Comparison of ENCODE assay signal across 18 cellular contexts in the genomic region with DNA sequence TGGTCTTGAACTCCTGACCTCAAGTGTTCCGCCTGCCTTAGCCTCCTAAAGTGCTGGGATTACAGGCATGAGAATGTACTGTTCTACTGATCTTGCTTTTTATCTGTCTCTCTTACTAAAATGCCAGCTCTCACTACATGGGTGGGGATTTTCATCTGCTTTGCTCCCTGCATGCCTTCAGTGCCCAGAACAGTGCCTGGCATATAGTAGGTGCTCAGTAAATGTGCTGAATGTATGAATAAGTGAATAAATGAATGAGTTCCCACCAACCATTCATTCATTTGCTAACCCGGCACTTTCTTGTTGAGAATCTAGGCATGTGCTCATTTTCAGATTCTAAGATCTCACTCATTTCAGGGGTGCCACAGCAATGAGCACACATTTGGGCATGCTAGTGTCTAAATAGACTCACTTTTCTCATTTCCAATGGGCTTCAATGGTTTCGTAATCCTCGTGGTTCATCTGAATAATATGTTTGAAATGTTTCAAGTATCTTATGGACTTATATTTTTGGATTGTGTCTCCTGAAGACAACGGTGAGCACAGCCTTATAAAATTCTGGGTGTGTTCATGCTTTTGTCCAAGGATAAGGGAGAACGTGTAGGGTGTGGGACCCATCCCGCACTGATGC. TPM values are rescaled to one million over a fixed set of nuclear protein-coding genes. Genes with fewer than 3 reads are reported as not detected.
DNase-seq lines count a peak whose midpoint lies in the region; ATAC-seq and TF ChIP-seq lines count a peak whose summit lies in the region.
"Had no signal": no experiment of that assay in that cellular context is flagged by ENCODE, and none has a peak within 500 bp of the region (broad histone marks: within the 10 kb centered on the region; RNA-seq: fewer than 3 reads in every experiment).

No MANE protein-coding gene starts in this region.

- WGBS in stomach, 5 donors = 84 to 92% (median 87%) methylated on average over 7 of the region's 7 CpGs

- no peak overlapping the region for H3K27ac Mint-ChIP-seq in MCF 10A (ENCODE audit: low read depth, unreplicated experiment)

- intact Hi-C loops in MCF 10A (cut with micrococcal nuclease) (no loop called here), breast epithelium (cut with DNase I; ENCODE audit: low total_unique reads) (no loop called here), stomach (cut with DNase I; ENCODE audit: low total_unique reads) (no loop called here)

- no peak for TF ChIP-seq POLR2A in breast epithelium (IDR thresholded peaks at IDR 0.05)
- TF ChIP-seq POLR2A in stomach (IDR thresholded peaks at IDR 0.05) = no peak

- BruUV-seq in MCF 10A (replicated peaks; lab: Mats Ljungman, UMichigan) = no TSS peak

- H3K4me1 ChIP-seq in breast epithelium (peaks cover 0 to 9% of the 10 kb centered on the region in 2 donors), adipocyte (ENCODE audit: control insufficient read depth, insufficient read depth, low read length) (peaks cover 24% of the 10 kb centered on the region), stomach (peaks cover 44 to 77% (median 62%) of the 10 kb centered on the region in 4 donors)

- H3K4me3 ChIP-seq in breast epithelium (no peak overlapping the region), adipocyte (ENCODE audit: low read length) (no peak overlapping the region), stomach (no peak overlapping the region)
- H3K4me3 ChIP-seq: mucosa of descending colon, pancreas had no signal

- H3K36me3 ChIP-seq in breast epithelium (no peaks in the 10 kb centered on the region), adipocyte (ENCODE audit: control insufficient read depth, insufficient read depth, low read length, severe bottlenecking) (peaks cover 36% of the 10 kb centered on the region), stomach (peaks cover 10 to 64% (median 51%) of the 10 kb centered on the region in 4 donors)

- TF ChIP-seq EP300 in stomach (IDR thresholded peaks at IDR 0.05) = no peak

- peak; percentile 48 for DNase-seq in MCF 10A (ENCODE audit: unreplicated experiment)
- no peak for DNase-seq in breast epithelium (ENCODE audit: low spot score in 2 of 2)
- DNase-seq in adipocyte (ENCODE audit: low read depth) = peak; percentile 59
- peak; percentile 72 for DNase-seq in iris pigment epithelial cell (ENCODE audit: low read depth)
- DNase-seq in stomach = no peak
- DNase-seq in T-helper 2 cell = no peak
- DNase-seq: activated CD4-positive, alpha-beta T cell treated with anti-CD3 and anti-CD28 coated beads for 1 hour; activated CD8-positive, alpha-beta memory T cell treated with anti-CD3 and anti-CD28 coated beads, Interleukin-2, amount 50 U/mL, for 48 hours; mucosa of descending colon; MV-4-11; NCI-H748 treated with DMSO at 0.1 percent for 48 hours; pancreas had no signal

- H3K9ac ChIP-seq in adipocyte (ENCODE audit: low read length) = no peak overlapping the region

- CTCF ChIA-PET in MCF 10A (lab: Yijun Ruan, JAX) = interaction anchor here (0.6 to 1.3 kb wide), 2 partner anchors 60 to 202 kb away, joined by 3 read pairs; no protein-coding TSS in a partner anchor

- no peaks in the 10 kb centered on the region for H3K36me3 Mint-ChIP-seq in MCF 10A (ENCODE audit: insufficient read depth, unreplicated experiment)

- POLR2A ChIA-PET in MCF 10A (lab: Yijun Ruan, JAX) = no interaction called here

- H3K27ac ChIP-seq in breast epithelium (no peak overlapping the region), stomach (peak overlapping the region in 2 of 5 donors; percentile 27 to 34)
- H3K27ac ChIP-seq: pancreas had no signal

- no peak overlapping the region for H3K4me3 Mint-ChIP-seq in MCF 10A (ENCODE audit: unreplicated experiment)

- H3K9me3 Mint-ChIP-seq in MCF 10A (ENCODE audit: unreplicated experiment) = no peaks in the 10 kb centered on the region

- H3K9me3 ChIP-seq in breast epithelium (no peaks in the 10 kb centered on the region), adipocyte (ENCODE audit: control insufficient read depth, low read length) (no peaks in the 10 kb centered on the region), stomach (peaks cover 0 to 5% (median 0%) of the 10 kb centered on the region in 4 donors)
- H3K9me3 ChIP-seq: mucosa of descending colon, pancreas had no signal

- TF ChIP-seq CTCF in MCF 10A (IDR thresholded peaks at IDR 0.05; ENCODE audit: unreplicated experiment) (no peak), breast epithelium (IDR thresholded peaks at IDR 0.05) (no peak), stomach (IDR thresholded peaks at IDR 0.05) (no peak)

- peaks cover 11% of the 10 kb centered on the region for H3K4me1 Mint-ChIP-seq in MCF 10A (ENCODE audit: insufficient read depth, unreplicated experiment)

- H3K27me3 Mint-ChIP-seq in MCF 10A (ENCODE audit: insufficient read depth, unreplicated experiment) = no peaks in the 10 kb centered on the region

- ATAC-seq in HG03354 (IDR thresholded peaks at IDR 0.05; ENCODE audit: poor library complexity, severe bottlenecking, unreplicated experiment) (no peak), HG02763 (IDR thresholded peaks at IDR 0.05; ENCODE audit: unreplicated experiment) (no peak)
- ATAC-seq: mucosa of descending colon, pancreas had no signal

- no peaks in the 10 kb centered on the region for H3K27me3 ChIP-seq in breast epithelium
- no peaks in the 10 kb centered on the region for H3K27me3 ChIP-seq in adipocyte (replicated peaks; ENCODE audit: control insufficient read depth, insufficient read depth, low read length)
- H3K27me3 ChIP-seq in stomach = no peaks in the 10 kb centered on the region
- H3K27me3 ChIP-seq: pancreas had no signal

RNA-seq across cellular contexts. Expression of a gene that starts 7.6 kb away (rescaled TPM):
- total RNA-seq in MCF 10A (2022) (1.4 and 1.5 TPM in 2 replicates), breast epithelium (100 to 1,000 TPM; 109 to 151 (median 117) TPM), stomach (100 to 1,000 TPM in 1 of 5 donors, 10 to 100 TPM in 4; 15.1 to 103 (median 54.2) TPM)
- polyA plus RNA-seq in stomach = 100 to 1,000 TPM in 1 of 3 donors, 10 to 100 TPM in 2; 50.2 to 102 (median 62.2) TPM

RNA-seq across cellular contexts. Expression of a gene that starts 33.5 kb away (rescaled TPM):
- not detected in 2 replicates for total RNA-seq in MCF 10A (2022)
- not detected for total RNA-seq in breast epithelium
- not detected for total RNA-seq in stomach
- not detected for polyA plus RNA-seq in stomach
- total RNA-seq: cerebellum; kidney epithelial cell; mucosa of descending colon; pancreas; T-helper 1 cell treated with Interleukin-12 subunit alpha and Interleukin-12 subunit beta and Interleukin-4 antibody, amounts not matched to agents 30 ng/mL and 1 ng/mL, for 36 hours; temporal lobe had no signal
- polyA plus RNA-seq: pancreas had no signal

Comparison
In these comparisons a context has a peak if more than half of its experiments do, and no peak if none do; other contexts are left out.
1. DNase-seq: peak in MCF 10A (single experiment), adipocyte (single experiment) and iris pigment epithelial cell (single experiment); none in breast epithelium (0 of 2), stomach (single experiment) and T-helper 2 cell (0 of 5).